12 cellular contexts compared by ENCODE assay signal in genomic region chr6:27685278-27685677, GRCh38.
DNase-seq lines count a peak whose midpoint lies in the region; ATAC-seq and TF ChIP-seq lines count a peak whose summit lies in the region.
"Had no signal": no experiment of that assay in that cellular context is flagged by ENCODE, and none has a peak within 500 bp of the region (broad histone marks: within the 10 kb centered on the region; RNA-seq: fewer than 3 reads in every experiment).

No MANE protein-coding gene starts in this region.

- DNase-seq in activated naive CD4-positive, alpha-beta T cell treated with anti-CD3 and anti-CD28 coated beads, Interleukin-2, amount 10 ng/mL, durations not matched to agents 7 days and 5 days = no peak
- no peak for DNase-seq in activated naive CD4-positive, alpha-beta T cell (lab: John Stamatoyannopoulos, UW)
- no peak for DNase-seq in WTC11 (ENCODE audit: low spot score)
- DNase-seq in effector memory CD8-positive, alpha-beta T cell = no peak
- DNase-seq in NCI-H748 (lab: John Stamatoyannopoulos, UW; ENCODE audit: unreplicated experiment) = no peak
- DNase-seq in activated gamma-delta T cell treated with Interleukin-2 at 50 U/mL for 16 hours = no peak
- DNase-seq in Kasumi-1 (lab: John Stamatoyannopoulos, UW) = no peak
- DNase-seq: GM23248, H7, NCI-H1105, NCI-H1436 treated with DMSO at 0.1 percent for 48 hours, NCI-H187 treated with DMSO at 0.1 percent for 48 hours had no signal

- H3K4me1 Mint-ChIP-seq in activated naive CD4-positive, alpha-beta T cell treated with anti-CD3 and anti-CD28 coated beads, Interleukin-2, amount 10 ng/mL, durations not matched to agents 7 days and 5 days = peaks cover 37% of the 10 kb centered on the region
- H3K4me1 Mint-ChIP-seq in WTC11 = 0 out of 2 replicates have a peak, but pooled peaks cover 3% of the 10 kb centered on the region
- peaks cover 12 to 29% of the 10 kb centered on the region in 2 donors for H3K4me1 Mint-ChIP-seq in effector memory CD8-positive, alpha-beta T cell (ENCODE audit: low read depth in 2 of 2)

- POLR2A ChIA-PET in WTC11 (lab: Charles Lee) = no interaction called here

- no peak overlapping the region for H3K4me3 Mint-ChIP-seq in activated naive CD4-positive, alpha-beta T cell treated with anti-CD3 and anti-CD28 coated beads, Interleukin-2, amount 10 ng/mL, durations not matched to agents 7 days and 5 days
- H3K4me3 Mint-ChIP-seq in WTC11 = peak overlapping the region; percentile 63; the same call in 1 of the 2 replicates
- H3K4me3 Mint-ChIP-seq in effector memory CD8-positive, alpha-beta T cell = no peak overlapping the region

- peaks cover 57% of the 10 kb centered on the region for H3K27me3 Mint-ChIP-seq in activated naive CD4-positive, alpha-beta T cell treated with anti-CD3 and anti-CD28 coated beads, Interleukin-2, amount 10 ng/mL, durations not matched to agents 7 days and 5 days
- peaks cover 43% of the 10 kb centered on the region for H3K27me3 Mint-ChIP-seq in WTC11 (ENCODE audit: low read depth)
- peaks cover 22 to 29% of the 10 kb centered on the region in 2 donors for H3K27me3 Mint-ChIP-seq in effector memory CD8-positive, alpha-beta T cell

- H3K9me3 Mint-ChIP-seq in activated naive CD4-positive, alpha-beta T cell treated with anti-CD3 and anti-CD28 coated beads, Interleukin-2, amount 10 ng/mL, durations not matched to agents 7 days and 5 days = peaks cover 3% of the 10 kb centered on the region
- no peaks in the 10 kb centered on the region for H3K9me3 Mint-ChIP-seq in WTC11
- H3K9me3 Mint-ChIP-seq in effector memory CD8-positive, alpha-beta T cell = no peaks in the 10 kb centered on the region

- H3K27ac Mint-ChIP-seq in activated naive CD4-positive, alpha-beta T cell treated with anti-CD3 and anti-CD28 coated beads, Interleukin-2, amount 10 ng/mL, durations not matched to agents 7 days and 5 days = peak overlapping the region; percentile 33
- H3K27ac Mint-ChIP-seq in WTC11 = no peak overlapping the region
- peak overlapping the region; percentile 3 to 96 for H3K27ac Mint-ChIP-seq in effector memory CD8-positive, alpha-beta T cell

- no peak for ATAC-seq in WTC11
- ATAC-seq in effector memory CD8-positive, alpha-beta T cell (replicated peaks) = peak; percentile 9

- peaks cover 5% of the 10 kb centered on the region for H3K36me3 Mint-ChIP-seq in activated naive CD4-positive, alpha-beta T cell treated with anti-CD3 and anti-CD28 coated beads, Interleukin-2, amount 10 ng/mL, durations not matched to agents 7 days and 5 days
- H3K36me3 Mint-ChIP-seq in WTC11 = no peaks in the 10 kb centered on the region
- H3K36me3 Mint-ChIP-seq in effector memory CD8-positive, alpha-beta T cell (ENCODE audit: insufficient read depth) = peaks cover 63% of the 10 kb centered on the region

- CTCF ChIA-PET in activated naive CD4-positive, alpha-beta T cell treated with anti-CD3 and anti-CD28 coated beads, Interleukin-2, amount 10 ng/mL, durations not matched to agents 7 days and 5 days (lab: Charles Lee) = interaction anchor here (0.9 kb wide), 1 partner anchor 67 kb away, joined by 3 read pairs; no protein-coding TSS in a partner anchor
- CTCF ChIA-PET in WTC11 (lab: Charles Lee) = no interaction called here

- no peak for TF ChIP-seq CTCF in WTC11 (IDR thresholded peaks at IDR 0.05)

TF ChIP-seq in WTC11, 78 proteins besides CTCF, POLR2A, EP300 and RAD21:
- no peak for TF ChIP-seq RORB (CRISPR knock-in tag; IDR thresholded peaks at IDR 0.05)
- no peak for TF ChIP-seq ZNF317 (CRISPR knock-in tag; IDR thresholded peaks at IDR 0.05; ENCODE audit: borderline replicate concordance, low read depth)
- no peak for TF ChIP-seq NFYB (CRISPR knock-in tag; conservative IDR thresholded peaks at IDR 0.05; ENCODE audit: low read depth)
- TF ChIP-seq NFE2L1 (CRISPR knock-in tag; IDR thresholded peaks at IDR 0.05) = no peak
- TF ChIP-seq, protein P1, sequence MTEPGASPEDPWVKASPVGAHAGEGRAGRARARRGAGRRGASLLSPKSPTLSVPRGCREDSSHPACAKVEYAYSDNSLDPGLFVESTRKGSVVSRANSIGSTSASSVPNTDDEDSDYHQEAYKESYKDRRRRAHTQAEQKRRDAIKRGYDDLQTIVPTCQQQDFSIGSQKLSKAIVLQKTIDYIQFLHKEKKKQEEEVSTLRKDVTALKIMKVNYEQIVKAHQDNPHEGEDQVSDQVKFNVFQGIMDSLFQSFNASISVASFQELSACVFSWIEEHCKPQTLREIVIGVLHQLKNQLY (CRISPR knock-in tag; IDR thresholded peaks at IDR 0.05) = no peak
- no peak for TF ChIP-seq ERG (CRISPR knock-in tag; IDR thresholded peaks at IDR 0.05)
- TF ChIP-seq ZSCAN18 (CRISPR knock-in tag; IDR thresholded peaks at IDR 0.05) = no peak
- TF ChIP-seq, protein P2, sequence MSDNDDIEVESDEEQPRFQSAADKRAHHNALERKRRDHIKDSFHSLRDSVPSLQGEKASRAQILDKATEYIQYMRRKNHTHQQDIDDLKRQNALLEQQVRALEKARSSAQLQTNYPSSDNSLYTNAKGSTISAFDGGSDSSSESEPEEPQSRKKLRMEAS (CRISPR knock-in tag; IDR thresholded peaks at IDR 0.05) = no peak
- no peak for TF ChIP-seq FOXJ3 (CRISPR knock-in tag; IDR thresholded peaks at IDR 0.05; ENCODE audit: borderline replicate concordance)
- TF ChIP-seq TEAD4 (CRISPR knock-in tag; IDR thresholded peaks at IDR 0.05) = no peak
